ENCODE assay signal across 37 cellular contexts in the genomic region with DNA sequence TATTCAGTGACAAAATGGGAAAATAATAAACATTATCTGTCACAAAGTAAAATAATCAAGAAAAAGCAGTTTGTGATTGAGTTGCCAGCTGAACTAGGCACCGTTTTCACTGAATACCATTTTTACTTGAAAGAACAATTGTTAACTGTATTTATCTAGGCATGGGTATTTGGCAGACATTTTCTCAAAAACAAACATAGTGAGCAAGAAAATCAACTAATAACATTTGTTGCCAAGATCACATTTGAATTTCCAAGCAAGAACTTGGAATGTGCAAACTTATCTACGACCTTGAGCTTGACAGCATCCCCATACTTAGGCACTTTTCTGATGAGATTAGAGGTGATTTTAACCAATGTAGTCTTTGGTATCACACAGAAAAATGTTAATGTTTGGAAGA. TPM values are rescaled to one million over a fixed set of nuclear protein-coding genes. Genes with fewer than 3 reads are reported as not detected.
A peak's percentile ranks its signal among the peaks of the same experiment; 100 is the strongest.
DNase-seq lines count a peak whose midpoint lies in the region; ATAC-seq, FAIRE-seq and TF ChIP-seq lines count a peak whose summit lies in the region.
"Had no signal": no experiment of that assay in that cellular context is flagged by ENCODE, and none has a peak within 500 bp of the region (broad histone marks: within the 10 kb centered on the region; RNA-seq: fewer than 3 reads in every experiment).

No MANE protein-coding gene starts in this region.

- H3K27ac ChIP-seq in VCaP (peak overlapping the region; percentile 75), endothelial cell of umbilical vein (ENCODE audit: insufficient read depth, low read depth, low read length) (no peak overlapping the region), pancreas (peak overlapping the region in 1 of 4 donors; percentile 21), smooth muscle cell (ENCODE audit: low read depth) (no peak overlapping the region), aorta (ENCODE audit: low read depth in 1 of 2, low read length in 2 of 2) (no peak overlapping the region)
- H3K27ac ChIP-seq: gastroesophageal sphincter, PC-9, spleen, WERI-Rb-1 had no signal

- H3K4me1 ChIP-seq in endothelial cell of umbilical vein (ENCODE audit: control insufficient read depth, extremely low read depth, insufficient read depth, low read length) (no peaks in the 10 kb centered on the region), pancreas (peaks cover 11 to 19% (median 17%) of the 10 kb centered on the region in 3 donors), smooth muscle cell (ENCODE audit: low read depth) (no peaks in the 10 kb centered on the region), aorta (ENCODE audit: control insufficient read depth in 1 of 2, insufficient read depth in 2 of 2, low read length in 2 of 2) (no peaks in the 10 kb centered on the region)
- H3K4me1 ChIP-seq: BE2C, gastroesophageal sphincter had no signal

- no peaks in the 10 kb centered on the region for H3K9me1 ChIP-seq in endothelial cell of umbilical vein (replicated peaks; ENCODE audit: control insufficient read depth, extremely low read depth, insufficient read depth, low read length)

- 7 to 15% methylated on average over 2 of the region's 2 CpGs for WGBS in pancreas, 2 donors
- WGBS in smooth muscle cell (ENCODE audit: low lambda C conversion rate) = 96% methylated on average over 2 of the region's 2 CpGs
- 4 to 9% methylated on average over 2 of the region's 2 CpGs for WGBS in aorta, 2 donors

- H3K9me3 Mint-ChIP-seq in HFFc6 = no peaks in the 10 kb centered on the region
- H3K9me3 Mint-ChIP-seq: memory B cell had no signal

- intact Hi-C loops in endothelial cell of umbilical vein (cut with micrococcal nuclease) (no loop called here), pancreas (cut with DNase I) (no loop called here), aorta (cut with DNase I) (no loop called here)

- no peak for TF ChIP-seq POLR2A in endothelial cell of umbilical vein (IDR thresholded peaks at IDR 0.05; ENCODE audit: low read depth, low read length)

- peaks cover 70% of the 10 kb centered on the region for H3K36me3 Mint-ChIP-seq in HFFc6 (ENCODE audit: low read depth)

- no peak overlapping the region for H2AFZ ChIP-seq in endothelial cell of umbilical vein (ENCODE audit: low read depth, low read length)
- H2AFZ ChIP-seq in smooth muscle cell (ENCODE audit: low read depth) = no peak overlapping the region
- H2AFZ ChIP-seq: PC-9 had no signal

- CTCF ChIA-PET in endothelial cell of umbilical vein (lab: Charles Lee) = no interaction called here

- H3K4me3 ChIP-seq in endothelial cell of umbilical vein (replicated peaks in 1 of 3; ENCODE audit: insufficient read depth in 1 of 3, low read depth in 1 of 3, low read length in 3 of 3) = no peak overlapping the region
- no peak overlapping the region for H3K4me3 ChIP-seq in pancreas
- no peak overlapping the region for H3K4me3 ChIP-seq in smooth muscle cell
- H3K4me3 ChIP-seq in aorta (ENCODE audit: low read length in 2 of 2) = no peak overlapping the region
- H3K4me3 ChIP-seq: gastroesophageal sphincter, K562, PC-9, spleen, thyroid gland had no signal

- H3K4me1 Mint-ChIP-seq in HFFc6 (ENCODE audit: low read depth) = peaks cover 32% of the 10 kb centered on the region

- no peak for TF ChIP-seq CTCF in HFFc6 (IDR thresholded peaks at IDR 0.05)
- TF ChIP-seq CTCF in VCaP (conservative IDR thresholded peaks at IDR 0.05) = no peak
- TF ChIP-seq CTCF in endothelial cell of umbilical vein (IDR thresholded peaks at IDR 0.05; ENCODE audit: extremely low read depth in 1 of 2, insufficient read depth in 1 of 2, low read depth in 1 of 2, low read length in 2 of 2) = no peak
- TF ChIP-seq CTCF in pancreas (IDR thresholded peaks at IDR 0.05) = no peak
- TF ChIP-seq CTCF in smooth muscle cell (IDR thresholded peaks at IDR 0.05; ENCODE audit: borderline replicate concordance, insufficient read depth, poor library complexity, severe bottlenecking) = no peak

- ATAC-seq in pancreas (peak; percentile 81 to 92 (median 90)), aorta (ENCODE audit: low FRiP score) (no peak)
- ATAC-seq: activated T-cell treated with anti-CD3 and anti-CD28 coated beads, Interleukin-2, amount 50 U/mL, for 4 hours; CD8-positive, alpha-beta T cell; gastroesophageal sphincter; K562; left colon; right cardiac atrium had no signal

- POLR2A ChIA-PET in endothelial cell of umbilical vein (lab: Charles Lee) = no interaction called here

- no peaks in the 10 kb centered on the region for H3F3A ChIP-seq in smooth muscle cell (ENCODE audit: low read depth)

- peaks cover 2% of the 10 kb centered on the region; the same call in 1 of the 2 replicates for H3K27me3 Mint-ChIP-seq in HFFc6 (ENCODE audit: insufficient read depth)
- H3K27me3 Mint-ChIP-seq: activated naive CD8-positive, alpha-beta T cell treated with anti-CD3 and anti-CD28 coated beads, Interleukin-2, amount 10 ng/mL, durations not matched to agents 7 days and 5 days; memory B cell; stimulated activated naive CD8-positive, alpha-beta T cell treated with anti-CD3 and anti-CD28 coated beads, Interleukin-15, Interleukin-2, amounts not matched to agents 100 ng/mL and 50 ng/mL, for 24 hours had no signal

- dilution Hi-C loops in endothelial cell of umbilical vein (cut with MboI; ENCODE audit: extremely low pct_ligation_motif_present, low sequenced_read_pairs) = no loop called here

- H3K4me2 ChIP-seq in endothelial cell of umbilical vein (ENCODE audit: insufficient read depth, low read length) = no peak overlapping the region
- H3K4me2 ChIP-seq in smooth muscle cell = no peak overlapping the region
- H3K4me2 ChIP-seq: PC-9 had no signal

- no peak overlapping the region for H3K9ac ChIP-seq in endothelial cell of umbilical vein (replicated peaks; ENCODE audit: extremely low read depth, insufficient read depth, low read length)
- no peak overlapping the region for H3K9ac ChIP-seq in smooth muscle cell (ENCODE audit: low read depth)

- no peak overlapping the region for H3K4me3 Mint-ChIP-seq in HFFc6
- H3K4me3 Mint-ChIP-seq: activated naive CD8-positive, alpha-beta T cell treated with anti-CD3 and anti-CD28 coated beads, Interleukin-2, amount 10 ng/mL, durations not matched to agents 7 days and 5 days; activated T-cell treated with anti-CD3 and anti-CD28 coated beads, Interleukin-2, amount 50 U/mL, for 4 hours; CD8-positive, alpha-beta T cell; memory B cell; stimulated activated naive CD8-positive, alpha-beta T cell treated with anti-CD3 and anti-CD28 coated beads, Interleukin-15, Interleukin-2, amounts not matched to agents 100 ng/mL and 50 ng/mL, for 24 hours had no signal

- no TSS peak for BruUV-seq in endothelial cell of umbilical vein (replicated peaks; lab: Mats Ljungman, UMichigan)

- peaks cover 2 to 16% of the 10 kb centered on the region in 2 experiments for H3K36me3 ChIP-seq in endothelial cell of umbilical vein (ENCODE audit: control insufficient read depth in 2 of 2, extremely low read depth in 1 of 2, insufficient read depth in 2 of 2, low read length in 2 of 2)
- peaks cover 0 to 21% (median 0%) of the 10 kb centered on the region in 3 donors for H3K36me3 ChIP-seq in pancreas
- peaks cover 42% of the 10 kb centered on the region for H3K36me3 ChIP-seq in smooth muscle cell (ENCODE audit: low read depth)
- peaks cover 0 to 4% of the 10 kb centered on the region in 2 donors for H3K36me3 ChIP-seq in aorta (ENCODE audit: control insufficient read depth in 1 of 2, insufficient read depth in 2 of 2, low read length in 1 of 2)
- H3K36me3 ChIP-seq: BE2C had no signal

- FAIRE-seq in endothelial cell of umbilical vein (lab: Jason Lieb, UNC) = no peak
- FAIRE-seq in pancreas (lab: Jason Lieb, UNC) = no peak
- FAIRE-seq: H1, K562 had no signal

- H4K20me1 ChIP-seq in endothelial cell of umbilical vein (replicated peaks; ENCODE audit: control insufficient read depth, extremely low read depth, insufficient read depth, low read length) = no peaks in the 10 kb centered on the region
- peaks cover 88% of the 10 kb centered on the region for H4K20me1 ChIP-seq in smooth muscle cell (ENCODE audit: low read depth)

- H3K27me3 ChIP-seq in endothelial cell of umbilical vein (ENCODE audit: control insufficient read depth in 2 of 2, insufficient read depth in 2 of 2, low read length in 2 of 2) (no peaks in the 10 kb centered on the region), pancreas (no peaks in the 10 kb centered on the region), smooth muscle cell (ENCODE audit: low read depth) (no peaks in the 10 kb centered on the region), aorta (ENCODE audit: control insufficient read depth in 1 of 2, insufficient read depth in 2 of 2, low read length in 1 of 2) (no peaks in the 10 kb centered on the region)
- H3K27me3 ChIP-seq: BE2C, gastroesophageal sphincter, spleen, thyroid gland had no signal

- H3K9me3 ChIP-seq in endothelial cell of umbilical vein (replicated peaks; ENCODE audit: control insufficient read depth, insufficient read depth, low read length) (no peaks in the 10 kb centered on the region), pancreas (no peaks in the 10 kb centered on the region), smooth muscle cell (replicated peaks; ENCODE audit: low read depth) (no peaks in the 10 kb centered on the region), aorta (ENCODE audit: control insufficient read depth, low read length) (peaks cover 3% of the 10 kb centered on the region)
- H3K9me3 ChIP-seq: BE2C, thyroid gland had no signal

- H3K79me2 ChIP-seq in endothelial cell of umbilical vein (ENCODE audit: control insufficient read depth, insufficient read depth, low read length) (peaks cover 54% of the 10 kb centered on the region), smooth muscle cell (ENCODE audit: low read depth) (peaks cover 100% of the 10 kb centered on the region)

- DNase-seq in HFFc6 = no peak
- DNase-seq in endothelial cell of umbilical vein (ENCODE audit: low read depth, low spot score) = peak; percentile 32
- DNase-seq in pancreas = no peak
- no peak for DNase-seq in smooth muscle cell (lab: John Stamatoyannopoulos, UW; ENCODE audit: unreplicated experiment)
- no peak for DNase-seq in GOT3 (lab: John Stamatoyannopoulos, UW)
- no peak for DNase-seq in aorta
- DNase-seq in DMS 273 (lab: John Stamatoyannopoulos, UW; ENCODE audit: unreplicated experiment) = no peak
- DNase-seq: activated CD4-positive, alpha-beta T cell treated with anti-CD3 and anti-CD28 coated beads, Interleukin-2, amount 50 U/mL, for 1 hour; activated gamma-delta T cell treated with Interleukin-2 at 50 U/mL for 16 hours; activated naive CD8-positive, alpha-beta T cell treated with anti-CD3 and anti-CD28 coated beads, Interleukin-2, amount 10 ng/mL, durations not matched to agents 7 days and 5 days; activated T-cell treated with anti-CD3 and anti-CD28 coated beads, Interleukin-2, amount 50 U/mL, for 4 hours; BE2C; CD8-positive, alpha-beta T cell; EL; left colon; NCI-H1092 treated with DMSO at 0.1 percent for 48 hours; NCI-H187 treated with DMSO at 0.1 percent for 48 hours; NCI-H2171 treated with DMSO at 0.1 percent for 48 hours; NCI-H524; PC-9; posterior cingulate gyrus; right cardiac atrium; SIG-M5; spleen; stimulated activated CD4-positive, alpha-beta T cell treated with anti-CD3 and anti-CD28 coated beads, Interleukin-2, amount 100 ng/mL, for 24 hours; SW 1271; thyroid gland; WERI-Rb-1 had no signal

- 0 out of 2 replicates have a peak overlapping the region, but pooled peaks have one; percentile 5 for H3K27ac Mint-ChIP-seq in HFFc6
- H3K27ac Mint-ChIP-seq: activated naive CD8-positive, alpha-beta T cell treated with anti-CD3 and anti-CD28 coated beads, Interleukin-2, amount 10 ng/mL, durations not matched to agents 7 days and 5 days; CD8-positive, alpha-beta T cell; memory B cell; stimulated activated naive CD8-positive, alpha-beta T cell treated with anti-CD3 and anti-CD28 coated beads, Interleukin-15, Interleukin-2, amounts not matched to agents 100 ng/mL and 50 ng/mL, for 24 hours had no signal

RNA-seq across cellular contexts. Expression of a gene that starts 16.7 kb away (rescaled TPM):
- 10 to 100 TPM; 59.6 to 70.1 (median 67.9) TPM for total RNA-seq in HFFc6 (2021; fragmentation: NEBNext Ultra II Directional; extraction: Animal tissue kit (Norgen Biotek cat#: 25700))
- total RNA-seq in endothelial cell of umbilical vein (68.4 TPM in 2 replicates), pancreas (10 to 100 TPM; 18.4 to 38.0 (median 20.2) TPM), smooth muscle cell (180 and 194 TPM in 2 replicates), aorta (10 to 100 TPM; 70.8 to 81.3 TPM)
- polyA plus RNA-seq in endothelial cell of umbilical vein (124 and 204 TPM in 2 replicates), pancreas (10 to 100 TPM; 17.0 to 36.2 TPM), smooth muscle cell (84.6 and 109 TPM in 2 replicates), aorta (10 to 100 TPM; 26.4 to 50.8 TPM)
- polyA plus RNA-seq in endothelial cell of umbilical vein (2011; cell fraction: cytosol; rRNA removed) = 73.7 and 85.0 TPM in 2 replicates
- polyA plus RNA-seq in endothelial cell of umbilical vein (2011; cell fraction: nucleus; rRNA removed) = 337 and 478 TPM in 2 replicates
- 44.0 and 54.1 TPM in 2 replicates for polyA plus RNA-seq in endothelial cell of umbilical vein (2012)
- polyA minus RNA-seq in endothelial cell of umbilical vein = 245 and 263 TPM in 2 replicates
- 140 TPM for polyA minus RNA-seq in endothelial cell of umbilical vein (2011; cell fraction: cytosol; rRNA and poly(A)+ RNA removed)
- polyA minus RNA-seq in endothelial cell of umbilical vein (2011; cell fraction: nucleus; rRNA and poly(A)+ RNA removed) = 324 and 437 TPM in 2 replicates

RNA-seq across cellular contexts. Expression of a gene that starts 59.9 kb away (rescaled TPM):
- total RNA-seq in HFFc6 (2021; fragmentation: NEBNext Ultra II Directional; extraction: Animal tissue kit (Norgen Biotek cat#: 25700)) = not detected
- total RNA-seq in endothelial cell of umbilical vein (not detected in 2 replicates), pancreas (not detected), smooth muscle cell (0.49 TPM in 1 of 2 replicates, not detected in the other), aorta (not detected)
- polyA plus RNA-seq in endothelial cell of umbilical vein (not detected in 2 replicates), pancreas (not detected), smooth muscle cell (not detected in 2 replicates), aorta (not detected)
- not detected in 2 replicates for polyA plus RNA-seq in endothelial cell of umbilical vein (2011; cell fraction: cytosol; rRNA removed)
- not detected in 2 replicates for polyA plus RNA-seq in endothelial cell of umbilical vein (2011; cell fraction: nucleus; rRNA removed)
- not detected in 2 replicates for polyA plus RNA-seq in endothelial cell of umbilical vein (2012)
- not detected in 2 replicates for polyA minus RNA-seq in endothelial cell of umbilical vein
- not detected for polyA minus RNA-seq in endothelial cell of umbilical vein (2011; cell fraction: cytosol; rRNA and poly(A)+ RNA removed)
- polyA minus RNA-seq in endothelial cell of umbilical vein (2011; cell fraction: nucleus; rRNA and poly(A)+ RNA removed) = not detected in 2 replicates
- total RNA-seq: gastroesophageal sphincter, H1, HT1080, K562, left colon, MCF 10A, PC-9, right cardiac atrium had no signal
- polyA plus RNA-seq: H1, K562, neural cell had no signal
